In genomic region chr3:138902166-138902565, GRCh38 we compare ENCODE assay signal across 1 cellular context.
TF ChIP-seq lines count a peak whose summit lies in the region.

No MANE protein-coding gene starts in this region.

TF ChIP-seq in K562, 482 proteins besides CTCF, POLR2A, EP300 and RAD21 (continued from another document):
- 0 out of 4 replicates have a peak, but pooled peaks of 1 of the 2 experiments have one; percentile 34 for TF ChIP-seq TRIM24 (IDR thresholded peaks at IDR 0.05)
- TF ChIP-seq ZNF586 (CRISPR knock-in tag; conservative IDR thresholded peaks at IDR 0.05): no peak
- TF ChIP-seq CEBPG (CRISPR knock-in tag; IDR thresholded peaks at IDR 0.05): peak; percentile 77
- TF ChIP-seq CEBPG (tag; conservative IDR thresholded peaks at IDR 0.05 in 1 of 2, IDR thresholded peaks at IDR 0.05 in 1 of 2): peak; percentile 52 to 71; a peak in 3 of 4 replicates
- TF ChIP-seq, protein P1, sequence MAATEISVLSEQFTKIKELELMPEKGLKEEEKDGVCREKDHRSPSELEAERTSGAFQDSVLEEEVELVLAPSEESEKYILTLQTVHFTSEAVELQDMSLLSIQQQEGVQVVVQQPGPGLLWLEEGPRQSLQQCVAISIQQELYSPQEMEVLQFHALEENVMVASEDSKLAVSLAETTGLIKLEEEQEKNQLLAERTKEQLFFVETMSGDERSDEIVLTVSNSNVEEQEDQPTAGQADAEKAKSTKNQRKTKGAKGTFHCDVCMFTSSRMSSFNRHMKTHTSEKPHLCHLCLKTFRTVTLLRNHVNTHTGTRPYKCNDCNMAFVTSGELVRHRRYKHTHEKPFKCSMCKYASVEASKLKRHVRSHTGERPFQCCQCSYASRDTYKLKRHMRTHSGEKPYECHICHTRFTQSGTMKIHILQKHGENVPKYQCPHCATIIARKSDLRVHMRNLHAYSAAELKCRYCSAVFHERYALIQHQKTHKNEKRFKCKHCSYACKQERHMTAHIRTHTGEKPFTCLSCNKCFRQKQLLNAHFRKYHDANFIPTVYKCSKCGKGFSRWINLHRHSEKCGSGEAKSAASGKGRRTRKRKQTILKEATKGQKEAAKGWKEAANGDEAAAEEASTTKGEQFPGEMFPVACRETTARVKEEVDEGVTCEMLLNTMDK (IDR thresholded peaks at IDR 0.05; ENCODE audit: borderline replicate concordance, insufficient read depth, low read depth, low read length, poor library complexity, severe bottlenecking): no peak
- TF ChIP-seq ZKSCAN3 (CRISPR knock-in tag; IDR thresholded peaks at IDR 0.05): no peak
- TF ChIP-seq ATF4 (CRISPR knock-in tag; IDR thresholded peaks at IDR 0.05): 0 out of 2 replicates have a peak, but pooled peaks have one; percentile 22
- TF ChIP-seq ZNF263 (CRISPR knock-in tag; IDR thresholded peaks at IDR 0.05; ENCODE audit: borderline replicate concordance): no peak
